In the genomic region with DNA sequence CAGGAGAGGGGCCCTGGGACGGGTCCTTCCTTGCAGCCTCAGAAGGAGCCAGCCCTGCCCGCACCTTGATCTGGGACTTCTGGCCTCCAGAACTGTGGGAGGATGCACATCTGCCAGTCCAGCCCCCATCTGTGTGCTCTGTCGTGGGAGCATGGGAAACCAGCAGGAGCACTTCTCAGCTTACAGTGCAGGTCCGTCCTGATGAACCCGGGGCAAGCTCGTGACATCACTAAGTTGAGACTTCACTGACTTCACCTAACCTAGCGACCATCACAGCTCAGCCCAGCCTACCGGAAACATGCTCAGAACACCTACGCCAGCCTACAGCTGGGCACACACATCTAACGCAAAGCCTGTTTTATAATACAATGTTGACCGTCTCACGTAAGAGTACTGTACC, we compare ENCODE assay signal across 24 cellular contexts.
"Had no signal": no experiment of that assay in that cellular context is flagged by ENCODE, and none has a peak within 500 bp of the region (broad histone marks: within the 10 kb centered on the region; RNA-seq: fewer than 3 reads in every experiment).

No MANE protein-coding gene starts in this region.

- H3K36me3 ChIP-seq: brain microvascular endothelial cell, esophagus squamous epithelium, gastroesophageal sphincter, heart left ventricle, sigmoid colon, thoracic aorta, vagina, WERI-Rb-1 had no signal

- H3K27me3 ChIP-seq: brain microvascular endothelial cell, esophagus squamous epithelium, gastroesophageal sphincter, heart left ventricle, sigmoid colon, vagina had no signal

- H3K27ac Mint-ChIP-seq: memory B cell; natural killer cell treated with Interleukin-12 subunit alpha and Interleukin-12 subunit beta and Interleukin-15 and Interleukin-18, amount 100 ng/mL, for 72 hours; T-helper 2 cell treated with Interferon-gamma antibody and Interleukin-4, amounts not matched to agents 5 μg/mL and 100 μg/mL, for 36 hours; type B pancreatic cell had no signal

- DNase-seq: activated CD4-positive, alpha-beta T cell treated with anti-CD3 and anti-CD28 coated beads for 1 hour; activated CD4-positive, alpha-beta T cell treated with anti-CD3 and anti-CD28 coated beads, Interleukin-2, amount 50 U/mL, for 1 hour; activated T-cell treated with anti-CD3 and anti-CD28 coated beads, Interleukin-2, amount 50 U/mL, for 1 hour; aorta; brain microvascular endothelial cell; central memory CD4-positive, alpha-beta T cell; esophagus squamous epithelium; heart left ventricle; islet precursor cell; left cardiac atrium; occipital lobe; posterior cingulate gyrus; sigmoid colon; stimulated activated CD4-positive, alpha-beta T cell treated with anti-CD3 and anti-CD28 coated beads, Interleukin-4, amount 100 ng/mL, for 1 hour; stimulated activated naive CD4-positive, alpha-beta T cell treated with Interleukin-2 at 50 U/mL for 16 hours; WERI-Rb-1 had no signal

- H3K4me1 ChIP-seq: vagina had no signal

- H3K4me3 ChIP-seq: esophagus squamous epithelium, gastroesophageal sphincter, heart left ventricle, sigmoid colon, thoracic aorta, vagina had no signal

- H3K4me3 Mint-ChIP-seq: memory B cell; natural killer cell treated with Interleukin-12 subunit alpha and Interleukin-12 subunit beta and Interleukin-15 and Interleukin-18, amount 100 ng/mL, for 72 hours; T-helper 2 cell treated with Interferon-gamma antibody and Interleukin-4, amounts not matched to agents 5 μg/mL and 100 μg/mL, for 36 hours; type B pancreatic cell had no signal

- H3K9me3 ChIP-seq: esophagus squamous epithelium, gastroesophageal sphincter, heart left ventricle, sigmoid colon, thoracic aorta, vagina had no signal

- H3K27ac ChIP-seq: brain microvascular endothelial cell, esophagus squamous epithelium, gastroesophageal sphincter, heart left ventricle, sigmoid colon, thoracic aorta, vagina, WERI-Rb-1 had no signal

- H3K9me3 Mint-ChIP-seq: activated naive CD4-positive, alpha-beta T cell treated with anti-CD3 and anti-CD28 coated beads, Interleukin-2, amount 50 U/mL, for 72 hours; natural killer cell treated with Interleukin-12 subunit alpha and Interleukin-12 subunit beta and Interleukin-15 and Interleukin-18, amount 100 ng/mL, for 72 hours; T-helper 2 cell treated with Interferon-gamma antibody and Interleukin-4, amounts not matched to agents 5 μg/mL and 100 μg/mL, for 36 hours; type B pancreatic cell had no signal

- H3K36me3 Mint-ChIP-seq: activated naive CD4-positive, alpha-beta T cell treated with anti-CD3 and anti-CD28 coated beads, Interleukin-2, amount 50 U/mL, for 72 hours; memory B cell; natural killer cell treated with Interleukin-12 subunit alpha and Interleukin-12 subunit beta and Interleukin-15 and Interleukin-18, amount 100 ng/mL, for 72 hours; type B pancreatic cell had no signal
